Comparison of ENCODE assay signal across 8 cellular contexts in genomic region chr2:207474871-207475485, GRCh38. TPM values are rescaled to one million over a fixed set of nuclear protein-coding genes. Genes with fewer than 3 reads are reported as not detected.
DNase-seq lines count a peak whose midpoint lies in the region; ATAC-seq and TF ChIP-seq lines count a peak whose summit lies in the region.

No MANE protein-coding gene starts in this region.

- H3K36me3 ChIP-seq in A673 (ENCODE audit: insufficient read depth, low read length, poor library complexity, severe bottlenecking) (no peaks in the 10 kb centered on the region), neuronal stem cell (replicated peaks in 1 of 2; ENCODE audit: control insufficient read depth in 2 of 2, insufficient read depth in 2 of 2, low read length in 2 of 2) (no peaks in the 10 kb centered on the region)

- H4K8ac ChIP-seq in neuronal stem cell (ENCODE audit: low read depth, low read length): no peak overlapping the region

- no peaks in the 10 kb centered on the region for H3K9me3 Mint-ChIP-seq in activated CD4-positive, alpha-beta memory T cell treated with anti-CD3 and anti-CD28 coated beads, Interleukin-2, amount 10 ng/mL, durations not matched to agents 7 days and 5 days

- H3K27ac ChIP-seq in A673 (ENCODE audit: low read depth, low read length, poor library complexity, severe bottlenecking) (no peak overlapping the region), neuronal stem cell (replicated peaks; ENCODE audit: low read length) (no peak overlapping the region)

- H3K4me2 ChIP-seq in neuronal stem cell (ENCODE audit: insufficient read depth, low read length, poor library complexity, severe bottlenecking): no peak overlapping the region

- in situ Hi-C loops in G401 (cut with HindIII; ENCODE audit: low sequenced_read_pairs): no loop called here

- no TSS peak for BruUV-seq in A673 (replicated peaks; lab: Mats Ljungman, UMichigan)

- H3K27ac Mint-ChIP-seq in activated CD4-positive, alpha-beta memory T cell treated with anti-CD3 and anti-CD28 coated beads, Interleukin-2, amount 10 ng/mL, durations not matched to agents 7 days and 5 days: no peak overlapping the region

- DNase-seq in A673 (ENCODE audit: low spot score) (peak; percentile 71), G401 (ENCODE audit: low spot score) (peak; percentile 78), NCI-H2107 treated with DMSO at 0.1 percent for 48 hours (lab: John Stamatoyannopoulos, UW; ENCODE audit: unreplicated experiment) (peak; percentile 20), fibroblast of pulmonary artery (ENCODE audit: low read depth) (peak; percentile 81), neuronal stem cell (ENCODE audit: low spot score) (peak; percentile 51)
- DNase-seq in activated CD4-positive, alpha-beta memory T cell treated with anti-CD3 and anti-CD28 coated beads, Interleukin-2, amount 10 ng/mL, durations not matched to agents 7 days and 5 days: peak; percentile 46

- H2AK5ac ChIP-seq in neuronal stem cell (ENCODE audit: low read depth, low read length): no peak overlapping the region

- H4K91ac ChIP-seq in neuronal stem cell (ENCODE audit: low read depth, low read length, poor library complexity): no peak overlapping the region

- no peak overlapping the region for H3K18ac ChIP-seq in neuronal stem cell (ENCODE audit: low read length)

- no peak overlapping the region for H3K23ac ChIP-seq in neuronal stem cell (ENCODE audit: low read depth, low read length, poor library complexity)

- WGBS in neuronal stem cell (ENCODE audit: extremely low coverage in 2 of 2, insufficient read length in 2 of 2, insufficient replicate concordance in 1 of 2), 2 donors: no CpG with 5 or more reads among the region's 13 CpGs

- H3K27me3 Mint-ChIP-seq in activated CD4-positive, alpha-beta memory T cell treated with anti-CD3 and anti-CD28 coated beads, Interleukin-2, amount 10 ng/mL, durations not matched to agents 7 days and 5 days: peaks cover 3% of the 10 kb centered on the region

- H2BK5ac ChIP-seq in neuronal stem cell (ENCODE audit: low read length): no peak overlapping the region

- H3K79me1 ChIP-seq in neuronal stem cell (ENCODE audit: low read depth, low read length): no peaks in the 10 kb centered on the region

- intact Hi-C loops in A673 (cut with micrococcal nuclease; ENCODE audit: unreplicated experiment): loop anchor here (5.0 to 10.0 kb wide), 2 partner anchors 308 to 920 kb away; partner anchors contain the start of gene KLF7

- no peak overlapping the region for H3K14ac ChIP-seq in neuronal stem cell (ENCODE audit: low read length)

- H3K9me3 ChIP-seq in A673 (ENCODE audit: low read depth, low read length, poor library complexity, severe bottlenecking) (no peaks in the 10 kb centered on the region), neuronal stem cell (replicated peaks in 1 of 2; ENCODE audit: control insufficient read depth in 2 of 2, insufficient read depth in 1 of 2, low read depth in 1 of 2, low read length in 2 of 2) (no peaks in the 10 kb centered on the region)

- peaks cover 33% of the 10 kb centered on the region for H3K4me1 Mint-ChIP-seq in activated CD4-positive, alpha-beta memory T cell treated with anti-CD3 and anti-CD28 coated beads, Interleukin-2, amount 10 ng/mL, durations not matched to agents 7 days and 5 days

- H2BK12ac ChIP-seq in neuronal stem cell (ENCODE audit: low read length): no peak overlapping the region

- POLR2A ChIA-PET in A673 (lab: Charles Lee; ENCODE audit: low non-redundant PET): no interaction called here
- POLR2A ChIA-PET in activated CD4-positive, alpha-beta memory T cell treated with anti-CD3 and anti-CD28 coated beads, Interleukin-2, amount 10 ng/mL, durations not matched to agents 7 days and 5 days (lab: Charles Lee): no interaction called here

- ATAC-seq in GM18520 (IDR thresholded peaks at IDR 0.05; ENCODE audit: unreplicated experiment): no peak
- ATAC-seq in HG03342 (IDR thresholded peaks at IDR 0.05; ENCODE audit: unreplicated experiment): no peak

- no peak overlapping the region for H3K4me3 Mint-ChIP-seq in activated CD4-positive, alpha-beta memory T cell treated with anti-CD3 and anti-CD28 coated beads, Interleukin-2, amount 10 ng/mL, durations not matched to agents 7 days and 5 days

- H2BK15ac ChIP-seq in neuronal stem cell (ENCODE audit: low read length): no peak overlapping the region

- H2AFZ ChIP-seq in neuronal stem cell (ENCODE audit: low read length): peak overlapping the region; percentile 26

- H3K9ac ChIP-seq in neuronal stem cell (ENCODE audit: low read depth, low read length, poor library complexity): no peak overlapping the region

- H3K4me3 ChIP-seq in A673 (ENCODE audit: low read depth, low read length, poor library complexity, severe bottlenecking) (no peak overlapping the region), fibroblast of pulmonary artery (replicated peaks; ENCODE audit: low read depth, low read length) (peak overlapping the region; percentile 2), neuronal stem cell (ENCODE audit: low read length in 2 of 2) (no peak overlapping the region)

- no peaks in the 10 kb centered on the region for H3K36me3 Mint-ChIP-seq in activated CD4-positive, alpha-beta memory T cell treated with anti-CD3 and anti-CD28 coated beads, Interleukin-2, amount 10 ng/mL, durations not matched to agents 7 days and 5 days (ENCODE audit: low read depth)

- CTCF ChIA-PET in A673 (lab: Charles Lee): no interaction called here
- CTCF ChIA-PET in activated CD4-positive, alpha-beta memory T cell treated with anti-CD3 and anti-CD28 coated beads, Interleukin-2, amount 10 ng/mL, durations not matched to agents 7 days and 5 days (lab: Charles Lee): interaction anchor here (1.3 to 2.7 kb wide), 2 partner anchors 674 to 780 kb away, joined by 4 to 39 read pairs; no protein-coding TSS in a partner anchor

- no peak overlapping the region for H3K4ac ChIP-seq in neuronal stem cell (ENCODE audit: low read length)

- H2BK120ac ChIP-seq in neuronal stem cell (ENCODE audit: low read depth, low read length): no peak overlapping the region

- TF ChIP-seq CTCF in A673 (conservative IDR thresholded peaks at IDR 0.05; ENCODE audit: low read depth, low read length): peak; percentile 78
- peak; percentile 45 for TF ChIP-seq CTCF in fibroblast of pulmonary artery (IDR thresholded peaks at IDR 0.05; ENCODE audit: low read length, missing control alignments)

- peaks cover 21% of the 10 kb centered on the region for H3K4me1 ChIP-seq in A673 (ENCODE audit: insufficient read depth, low read length, poor library complexity, severe bottlenecking)
- peaks cover 4 to 11% of the 10 kb centered on the region in 2 donors for H3K4me1 ChIP-seq in neuronal stem cell (ENCODE audit: control insufficient read depth in 2 of 2, insufficient read depth in 1 of 2, low read depth in 1 of 2, low read length in 2 of 2)

- H3K27me3 ChIP-seq in A673 (replicated peaks; ENCODE audit: insufficient read depth, low read depth, low read length, poor library complexity): peaks cover 38% of the 10 kb centered on the region
- H3K27me3 ChIP-seq in neuronal stem cell (ENCODE audit: control insufficient read depth in 3 of 3, insufficient read depth in 3 of 3, low read depth in 1 of 3, low read length in 3 of 3): no peaks in the 10 kb centered on the region

RNA-seq across cellular contexts. Expression of gene CREB1, which starts 54.8 kb away (rescaled TPM):
- total RNA-seq in A673 (2021): 67.7 and 78.5 TPM in 2 replicates
- 42.5 and 60.0 TPM in 2 replicates for total RNA-seq in G401 (2014; rRNA removed; shearing (Covaris generic))
- 10 to 100 TPM; 91.3 to 99.1 TPM for total RNA-seq in activated CD4-positive, alpha-beta memory T cell treated with anti-CD3 and anti-CD28 coated beads, Interleukin-2, amount 10 ng/mL, durations not matched to agents 7 days and 5 days
- polyA plus RNA-seq in neuronal stem cell (2013, experiment 1 of 2): 60.5 TPM
- 61.4 TPM for polyA plus RNA-seq in neuronal stem cell (2013, experiment 2 of 2)

Comparison
In these comparisons a context has a peak if more than half of its experiments do, and no peak if none do; other contexts are left out.
1. DNase-seq: peak in every context shown above with its lines; median percentile 81 in fibroblast of pulmonary artery; 78 in G401; 71 in A673; 51 in neuronal stem cell; 46 in activated CD4-positive, alpha-beta memory T cell treated with anti-CD3 and anti-CD28 coated beads, Interleukin-2, amount 10 ng/mL, durations not matched to agents 7 days and 5 days; 20 in NCI-H2107 treated with DMSO at 0.1 percent for 48 hours.